8 cellular contexts compared by ENCODE assay signal in genomic region chr7:55573526-55573925, GRCh38. TPM values are rescaled to one million over a fixed set of nuclear protein-coding genes. Genes with fewer than 3 reads are reported as not detected.
DNase-seq lines count a peak whose midpoint lies in the region; ATAC-seq, FAIRE-seq and TF ChIP-seq lines count a peak whose summit lies in the region.
"Had no signal": no experiment of that assay in that cellular context is flagged by ENCODE, and none has a peak within 500 bp of the region (broad histone marks: within the 10 kb centered on the region; RNA-seq: fewer than 3 reads in every experiment).

No MANE protein-coding gene starts in this region.

- H3K36me3 ChIP-seq in OCI-LY3 (replicated peaks; ENCODE audit: low read depth, low read length) (peaks cover 15% of the 10 kb centered on the region), endodermal cell (ENCODE audit: control insufficient read depth, insufficient read depth, low read length) (no peaks in the 10 kb centered on the region), gastrocnemius medialis (no peaks in the 10 kb centered on the region)

- H3K4me1 ChIP-seq in OCI-LY3 (ENCODE audit: low read length) (peaks cover 32% of the 10 kb centered on the region), endodermal cell (ENCODE audit: control insufficient read depth, insufficient read depth, low read length) (peaks cover 6% of the 10 kb centered on the region), gastrocnemius medialis (peaks cover 34 to 51% of the 10 kb centered on the region in 2 donors)

- no peaks in the 10 kb centered on the region for H3K9me3 ChIP-seq in OCI-LY3 (ENCODE audit: insufficient read depth, low read length)
- no peaks in the 10 kb centered on the region for H3K9me3 ChIP-seq in endodermal cell (ENCODE audit: control insufficient read depth, low read length)
- no peaks in the 10 kb centered on the region for H3K9me3 ChIP-seq in gastrocnemius medialis

- H3K27me3 Mint-ChIP-seq in endodermal cell (ENCODE audit: insufficient read depth): peaks cover 22% of the 10 kb centered on the region

- H3K36me3 Mint-ChIP-seq in endodermal cell (ENCODE audit: low read depth): no peaks in the 10 kb centered on the region

- TF ChIP-seq POLR2A in GM12891 (IDR thresholded peaks at IDR 0.05; ENCODE audit: low read depth, low read length): 0 out of 2 replicates have a peak, but pooled peaks have one; percentile 3
- TF ChIP-seq POLR2A in gastrocnemius medialis (IDR thresholded peaks at IDR 0.05): no peak

- no peak for DNase-seq in GM12891 (ENCODE audit: insufficient read length, low spot score)
- DNase-seq in endodermal cell: no peak
- DNase-seq in gastrocnemius medialis: no peak
- no peak for DNase-seq in NCI-H1105 (lab: John Stamatoyannopoulos, UW)
- DNase-seq in SK-N-DZ (ENCODE audit: low spot score): no peak
- no peak for DNase-seq in NCI-H1048 (lab: John Stamatoyannopoulos, UW)
- DNase-seq: cortex of kidney had no signal

- H4K20me1 ChIP-seq in OCI-LY3 (ENCODE audit: insufficient read depth, low read length): peaks cover 16% of the 10 kb centered on the region

- peak overlapping the region; percentile 91 for H3K4me3 ChIP-seq in OCI-LY3 (ENCODE audit: low read length)
- H3K4me3 ChIP-seq in endodermal cell (ENCODE audit: low read length): peak overlapping the region; percentile 81
- peak overlapping the region in 1 of 4 donors; percentile 63 for H3K4me3 ChIP-seq in gastrocnemius medialis

- no peak for FAIRE-seq in GM12891 (lab: Jason Lieb, UNC)

- H3K9me3 Mint-ChIP-seq in endodermal cell: no peaks in the 10 kb centered on the region

- H3K4me3 Mint-ChIP-seq in endodermal cell: peak overlapping the region; percentile 88

- H3K27ac Mint-ChIP-seq in endodermal cell: no peak overlapping the region

- TF ChIP-seq CTCF in OCI-LY3 (IDR thresholded peaks at IDR 0.05; ENCODE audit: low read depth, low read length): no peak
- TF ChIP-seq CTCF in endodermal cell (conservative IDR thresholded peaks at IDR 0.05): no peak
- no peak for TF ChIP-seq CTCF in gastrocnemius medialis (IDR thresholded peaks at IDR 0.05 in 4 of 5, conservative IDR thresholded peaks at IDR 0.05 in 1 of 5)

- in situ Hi-C loops in gastrocnemius medialis (cut with MboI; ENCODE audit: low sequenced_read_pairs in 4 of 4): no loop called here

- WGBS in endodermal cell (ENCODE audit: insufficient coverage in 1 of 2, insufficient read length in 1 of 2), 2 experiments: 26 to 42% methylated on average over 2 of the region's 3 CpGs

- H2AFZ ChIP-seq in OCI-LY3 (ENCODE audit: low read depth, low read length): no peak overlapping the region

- H3K27me3 ChIP-seq in OCI-LY3 (ENCODE audit: low read depth, low read length): no peaks in the 10 kb centered on the region
- peaks cover 12% of the 10 kb centered on the region for H3K27me3 ChIP-seq in endodermal cell (ENCODE audit: control insufficient read depth, insufficient read depth, low read length, poor library complexity, severe bottlenecking)
- no peaks in the 10 kb centered on the region for H3K27me3 ChIP-seq in gastrocnemius medialis

- H3K9ac ChIP-seq in OCI-LY3 (ENCODE audit: low read length) (peak overlapping the region; percentile 66; the same call in 1 of the 2 replicates), endodermal cell (ENCODE audit: extremely low read depth, low read length, poor library complexity, severe bottlenecking) (no peak overlapping the region)

- ATAC-seq in gastrocnemius medialis: no peak

- peaks cover 59% of the 10 kb centered on the region for H3K79me2 ChIP-seq in OCI-LY3 (ENCODE audit: low read length)

- intact Hi-C loops in gastrocnemius medialis (cut with DNase I; ENCODE audit: low total_unique reads): loop anchor here (10.0 kb wide), 4 partner anchors 209 to 531 kb away; partner anchors contain the start of genes CHCHD2, LANCL2, NIPSNAP2 and ZNF713

- H3K4me2 ChIP-seq in OCI-LY3 (ENCODE audit: low read length): peak overlapping the region; percentile 79

- H3K27ac ChIP-seq in OCI-LY3 (ENCODE audit: low read length): no peak overlapping the region
- H3K27ac ChIP-seq in endodermal cell (ENCODE audit: low read depth, low read length): no peak overlapping the region
- peak overlapping the region; percentile 91 to 96 (median 94) for H3K27ac ChIP-seq in gastrocnemius medialis

- H3K4me1 Mint-ChIP-seq in endodermal cell: peaks cover 28% of the 10 kb centered on the region

TF ChIP-seq in GM12891, 5 proteins besides CTCF, POLR2A, EP300 and RAD21:
- TF ChIP-seq PAX5 (IDR thresholded peaks at IDR 0.05; ENCODE audit: insufficient read depth, low read length, severe bottlenecking) (no peak), POLR2AphosphoS5 (IDR thresholded peaks at IDR 0.05; ENCODE audit: low read depth, low read length) (no peak), POU2F2 (IDR thresholded peaks at IDR 0.05; ENCODE audit: low read depth, low read length) (no peak), TAF1 (IDR thresholded peaks at IDR 0.05; ENCODE audit: low read depth, low read length) (no peak), SPI1 (IDR thresholded peaks at IDR 0.05; ENCODE audit: low read depth, low read length) (no peak)

RNA-seq across cellular contexts. Expression of gene VOPP1, which starts 1.2 kb away (rescaled TPM):
- polyA plus RNA-seq in GM12891 (2012; ENCODE audit: low read depth, missing spikeins): 124 TPM
- total RNA-seq in endodermal cell (10 to 100 TPM; 48.8 to 53.6 TPM), gastrocnemius medialis (10 to 100 TPM; 17.3 to 27.9 (median 26.5) TPM)
- polyA plus RNA-seq in endodermal cell (2013, experiment 1 of 2): 58.9 TPM
- polyA plus RNA-seq in endodermal cell (2013, experiment 2 of 2): 58.6 TPM
- polyA plus RNA-seq in SK-N-DZ (2014; cell fraction: cytosol; rRNA removed): 48.1 and 50.4 TPM in 2 replicates
- 15.3 and 23.6 TPM in 2 replicates for polyA plus RNA-seq in SK-N-DZ (2014; cell fraction: nucleus; rRNA removed)

Comparison
In these comparisons a context has a peak if more than half of its experiments do, and no peak if none do; other contexts are left out.
1. H3K27ac ChIP-seq: peak in gastrocnemius medialis (4 of 4); none in OCI-LY3 (single experiment) and endodermal cell (single experiment).